In the genomic region with DNA sequence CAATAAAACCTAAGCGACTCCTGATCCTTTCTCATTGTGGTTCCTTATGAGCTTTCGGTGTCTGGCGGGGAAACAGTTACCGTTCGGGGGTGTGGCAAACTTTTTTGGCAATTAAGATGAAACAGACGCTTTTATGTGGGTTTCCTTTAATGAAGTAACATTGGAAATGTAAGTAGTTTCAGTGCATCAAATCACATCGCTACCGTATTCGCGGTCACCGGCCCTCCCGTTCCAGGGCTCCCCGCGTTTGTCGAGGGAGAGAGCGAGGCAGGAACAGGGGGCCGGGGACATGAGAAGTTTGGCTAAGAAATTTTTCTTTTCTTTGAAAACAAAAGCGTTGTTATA, we compare ENCODE assay signal across 15 cellular contexts. TPM values are rescaled to one million over a fixed set of nuclear protein-coding genes. Genes with fewer than 3 reads are reported as not detected.
DNase-seq lines count a peak whose midpoint lies in the region; ATAC-seq and TF ChIP-seq lines count a peak whose summit lies in the region.
"Had no signal": no experiment of that assay in that cellular context is flagged by ENCODE, and none has a peak within 500 bp of the region (broad histone marks: within the 10 kb centered on the region; RNA-seq: fewer than 3 reads in every experiment).

No MANE protein-coding gene starts in this region.

- TF ChIP-seq CTCF in foreskin fibroblast (IDR thresholded peaks at IDR 0.05; ENCODE audit: low read depth, low read length): no peak

- H3K9me3 ChIP-seq in trophoblast cell (ENCODE audit: insufficient read depth, low read depth, low read length): peaks cover 4% of the 10 kb centered on the region
- H3K9me3 ChIP-seq: gastrocnemius medialis had no signal

- peak overlapping the region; percentile 78 for H4K8ac ChIP-seq in trophoblast cell (ENCODE audit: low read depth, low read length)

- no peak overlapping the region for H2AK5ac ChIP-seq in trophoblast cell (ENCODE audit: low read length)

- H2BK5ac ChIP-seq in trophoblast cell (ENCODE audit: low read depth, low read length, poor library complexity): no peak overlapping the region

- no peak overlapping the region for H3K23ac ChIP-seq in trophoblast cell (ENCODE audit: low read length)

- no peak overlapping the region for H3K4ac ChIP-seq in trophoblast cell (ENCODE audit: low read depth, low read length)

- peaks cover 50% of the 10 kb centered on the region for H3K27me3 Mint-ChIP-seq in activated CD4-positive, alpha-beta T cell treated with anti-CD3 and anti-CD28 coated beads, Interleukin-2, amount 10 ng/mL, durations not matched to agents 24 days and 14 days

- H3K14ac ChIP-seq in trophoblast cell (ENCODE audit: low read length): no peak overlapping the region

- peak overlapping the region; percentile 53 for H2BK12ac ChIP-seq in trophoblast cell (ENCODE audit: low read length)

- no peak for ATAC-seq in GM21526 (IDR thresholded peaks at IDR 0.05; ENCODE audit: low FRiP score, unreplicated experiment)
- ATAC-seq: gastrocnemius medialis, HepG2 had no signal

- H3K9me3 Mint-ChIP-seq in activated CD4-positive, alpha-beta T cell treated with anti-CD3 and anti-CD28 coated beads, Interleukin-2, amount 10 ng/mL, durations not matched to agents 24 days and 14 days: peaks cover 4% of the 10 kb centered on the region

- peak overlapping the region; percentile 46 for H4K91ac ChIP-seq in trophoblast cell (ENCODE audit: low read depth, low read length)

- H3K79me2 ChIP-seq in trophoblast cell (ENCODE audit: control insufficient read depth, insufficient read depth, low read length, poor library complexity): peaks cover 17% of the 10 kb centered on the region

- intact Hi-C loops in activated CD4-positive, alpha-beta T cell treated with anti-CD3 and anti-CD28 coated beads, Interleukin-2, amount 10 ng/mL, durations not matched to agents 24 days and 14 days (cut with micrococcal nuclease): loop anchor here (5.0 kb wide), 1 partner anchor 837 kb away; no protein-coding TSS in a partner anchor

- no peak overlapping the region for H3K18ac ChIP-seq in trophoblast cell (ENCODE audit: low read length)

- no peaks in the 10 kb centered on the region for H3K36me3 ChIP-seq in trophoblast cell (ENCODE audit: control insufficient read depth in 1 of 2, insufficient read depth in 2 of 2, low read length in 2 of 2)
- H3K36me3 ChIP-seq: gastrocnemius medialis had no signal

- H2BK120ac ChIP-seq in trophoblast cell (ENCODE audit: insufficient read depth, low read length, poor library complexity): no peak overlapping the region

- peak; percentile 49 for DNase-seq in activated CD4-positive, alpha-beta T cell treated with anti-CD3 and anti-CD28 coated beads, Interleukin-2, amount 10 ng/mL, durations not matched to agents 24 days and 14 days
- no peak for DNase-seq in activated CD4-positive, alpha-beta T cell treated with anti-CD3 and anti-CD28 coated beads, Interleukin-2, amount 50 U/mL, for 48 hours
- DNase-seq in Jurkat, Clone E6-1 (ENCODE audit: low read depth, low spot score): peak; percentile 65
- DNase-seq in foreskin fibroblast: no peak
- DNase-seq in trophoblast cell: no peak
- DNase-seq in SKM-1 treated with dmso at 0.1 percent for 144 hours (lab: John Stamatoyannopoulos, UW; ENCODE audit: unreplicated experiment): no peak
- DNase-seq in activated CD4-positive, CD25-positive, alpha-beta regulatory T cell treated with anti-CD3 and anti-CD28 coated beads, Interleukin-2, amount 50 U/mL, for 72 hours: no peak
- DNase-seq: 8988T; aorta; effector CD8-positive, alpha-beta T cell; gastrocnemius medialis; kidney glomerular epithelial cell; NCI-H1105 had no signal

- no peak overlapping the region for H3K27ac Mint-ChIP-seq in activated CD4-positive, alpha-beta T cell treated with anti-CD3 and anti-CD28 coated beads, Interleukin-2, amount 10 ng/mL, durations not matched to agents 24 days and 14 days

- peak overlapping the region; percentile 23 for H3K4me3 ChIP-seq in Jurkat, Clone E6-1 (ENCODE audit: low read length)
- H3K4me3 ChIP-seq in foreskin fibroblast (ENCODE audit: low read depth in 1 of 2, low read length in 2 of 2): peak overlapping the region; percentile 58 to 61
- H3K4me3 ChIP-seq in trophoblast cell (ENCODE audit: low read depth, low read length): no peak overlapping the region

- no peak overlapping the region for H2AFZ ChIP-seq in trophoblast cell (ENCODE audit: insufficient read depth, low read length, poor library complexity)

- H3K4me3 Mint-ChIP-seq in activated CD4-positive, alpha-beta T cell treated with anti-CD3 and anti-CD28 coated beads, Interleukin-2, amount 10 ng/mL, durations not matched to agents 24 days and 14 days: no peak overlapping the region

- H3K9ac ChIP-seq in trophoblast cell (ENCODE audit: low read length): no peak overlapping the region

- peaks cover 4% of the 10 kb centered on the region for H3K36me3 Mint-ChIP-seq in activated CD4-positive, alpha-beta T cell treated with anti-CD3 and anti-CD28 coated beads, Interleukin-2, amount 10 ng/mL, durations not matched to agents 24 days and 14 days (ENCODE audit: low read depth)

- peak overlapping the region; percentile 89 for H3K4me2 ChIP-seq in trophoblast cell (ENCODE audit: low read length)

- H3K4me1 Mint-ChIP-seq in activated CD4-positive, alpha-beta T cell treated with anti-CD3 and anti-CD28 coated beads, Interleukin-2, amount 10 ng/mL, durations not matched to agents 24 days and 14 days: no peaks in the 10 kb centered on the region

- H3K79me1 ChIP-seq in trophoblast cell (ENCODE audit: low read length): peaks cover 45% of the 10 kb centered on the region

- H3K4me1 ChIP-seq in trophoblast cell (ENCODE audit: control insufficient read depth in 1 of 2, insufficient read depth in 2 of 2, low read length in 2 of 2): peaks cover 27 to 29% of the 10 kb centered on the region in 2 experiments

- H3K27me3 ChIP-seq in trophoblast cell (ENCODE audit: insufficient read depth, low read length): peaks cover 2% of the 10 kb centered on the region

- H3K27ac ChIP-seq in trophoblast cell (ENCODE audit: low read depth, low read length): no peak overlapping the region
- H3K27ac ChIP-seq: gastrocnemius medialis had no signal

- H4K12ac ChIP-seq in trophoblast cell (ENCODE audit: low read depth, low read length): no peak overlapping the region

- no CpG with 5 or more reads among the region's 18 CpGs for WGBS in trophoblast cell (ENCODE audit: extremely low coverage, insufficient coverage, insufficient read length)

RNA-seq across cellular contexts. Expression of gene IRX2, which starts 3.9 kb away (rescaled TPM):
- total RNA-seq in activated CD4-positive, alpha-beta T cell treated with anti-CD3 and anti-CD28 coated beads, Interleukin-2, amount 10 ng/mL, durations not matched to agents 24 days and 14 days: not detected in 2 replicates
- not detected for polyA plus RNA-seq in Jurkat, Clone E6-1 (2012; ENCODE audit: insufficient read depth, insufficient read length)
- polyA plus RNA-seq in trophoblast cell (2013): 10.2 and 10.7 TPM in 2 replicates
- total RNA-seq: HepG2 had no signal
- polyA plus RNA-seq: HepG2 had no signal

Comparison
In these comparisons a context has a peak if more than half of its experiments do, and no peak if none do; other contexts are left out.
1. DNase-seq: peak in activated CD4-positive, alpha-beta T cell treated with anti-CD3 and anti-CD28 coated beads, Interleukin-2, amount 10 ng/mL, durations not matched to agents 24 days and 14 days (single experiment) and Jurkat, Clone E6-1 (single experiment); none in activated CD4-positive, alpha-beta T cell treated with anti-CD3 and anti-CD28 coated beads, Interleukin-2, amount 50 U/mL, for 48 hours (0 of 2), foreskin fibroblast (0 of 2), trophoblast cell (0 of 2), SKM-1 treated with dmso at 0.1 percent for 144 hours (single experiment) and activated CD4-positive, CD25-positive, alpha-beta regulatory T cell treated with anti-CD3 and anti-CD28 coated beads, Interleukin-2, amount 50 U/mL, for 72 hours (single experiment).